12 cellular contexts compared by ENCODE assay signal in genomic region chr1:185561629-185562028, GRCh38.
DNase-seq lines count a peak whose midpoint lies in the region; ATAC-seq lines count a peak whose summit lies in the region.
"Had no signal": no experiment of that assay in that cellular context is flagged by ENCODE, and none has a peak within 500 bp of the region (broad histone marks: within the 10 kb centered on the region; RNA-seq: fewer than 3 reads in every experiment).

No MANE protein-coding gene starts in this region.

- no peak for DNase-seq in activated naive CD4-positive, alpha-beta T cell treated with Interleukin-2 at 50 U/mL for 16 hours
- peak; percentile 78 for DNase-seq in RPMI7951 (ENCODE audit: low read depth)
- peak; percentile 36 for DNase-seq in dedifferentiated amniotic fluid mesenchymal stem cell (ENCODE audit: extremely low spot score)
- DNase-seq in COLO668 (lab: John Stamatoyannopoulos, UW; ENCODE audit: unreplicated experiment) = no peak
- DNase-seq: cerebellar nuclear complex, left ventricle myocardium inferior, NCI-H2107 had no signal

- H3K4me1 Mint-ChIP-seq in activated naive CD4-positive, alpha-beta T cell treated with anti-CD3 and anti-CD28 coated beads, Interleukin-2, amount 50 U/mL, for 24 hours = peaks cover 71% of the 10 kb centered on the region
- H3K4me1 Mint-ChIP-seq in stimulated activated naive CD8-positive, alpha-beta T cell treated with anti-CD3 and anti-CD28 coated beads, Interleukin-15, Interleukin-2, amounts not matched to agents 100 ng/mL and 50 ng/mL, for 24 hours (ENCODE audit: low read depth) = peaks cover 55% of the 10 kb centered on the region

- H3K4me3 Mint-ChIP-seq in activated naive CD4-positive, alpha-beta T cell treated with anti-CD3 and anti-CD28 coated beads, Interleukin-2, amount 50 U/mL, for 24 hours = peak overlapping the region; percentile 37
- peak overlapping the region; percentile 41 for H3K4me3 Mint-ChIP-seq in stimulated activated naive CD8-positive, alpha-beta T cell treated with anti-CD3 and anti-CD28 coated beads, Interleukin-15, Interleukin-2, amounts not matched to agents 100 ng/mL and 50 ng/mL, for 24 hours

- H3K36me3 Mint-ChIP-seq in activated naive CD4-positive, alpha-beta T cell treated with anti-CD3 and anti-CD28 coated beads, Interleukin-2, amount 50 U/mL, for 24 hours = peaks cover 4% of the 10 kb centered on the region
- H3K36me3 Mint-ChIP-seq in stimulated activated naive CD8-positive, alpha-beta T cell treated with anti-CD3 and anti-CD28 coated beads, Interleukin-15, Interleukin-2, amounts not matched to agents 100 ng/mL and 50 ng/mL, for 24 hours (ENCODE audit: low read depth) = no peaks in the 10 kb centered on the region

- H3K27ac Mint-ChIP-seq in activated naive CD4-positive, alpha-beta T cell treated with anti-CD3 and anti-CD28 coated beads, Interleukin-2, amount 50 U/mL, for 24 hours = peak overlapping the region; percentile 71
- peak overlapping the region; percentile 66 for H3K27ac Mint-ChIP-seq in stimulated activated naive CD8-positive, alpha-beta T cell treated with anti-CD3 and anti-CD28 coated beads, Interleukin-15, Interleukin-2, amounts not matched to agents 100 ng/mL and 50 ng/mL, for 24 hours

- no peak for ATAC-seq in GM21528 (IDR thresholded peaks at IDR 0.05; ENCODE audit: low FRiP score, unreplicated experiment)
- ATAC-seq in GM18498 (IDR thresholded peaks at IDR 0.05; ENCODE audit: unreplicated experiment) = no peak
- ATAC-seq: foreskin keratinocyte had no signal

- no peaks in the 10 kb centered on the region for H3K9me3 Mint-ChIP-seq in activated naive CD4-positive, alpha-beta T cell treated with anti-CD3 and anti-CD28 coated beads, Interleukin-2, amount 50 U/mL, for 24 hours
- peaks cover 4% of the 10 kb centered on the region for H3K9me3 Mint-ChIP-seq in stimulated activated naive CD8-positive, alpha-beta T cell treated with anti-CD3 and anti-CD28 coated beads, Interleukin-15, Interleukin-2, amounts not matched to agents 100 ng/mL and 50 ng/mL, for 24 hours

- no peaks in the 10 kb centered on the region for H3K27me3 Mint-ChIP-seq in activated naive CD4-positive, alpha-beta T cell treated with anti-CD3 and anti-CD28 coated beads, Interleukin-2, amount 50 U/mL, for 24 hours
- H3K27me3 Mint-ChIP-seq in stimulated activated naive CD8-positive, alpha-beta T cell treated with anti-CD3 and anti-CD28 coated beads, Interleukin-15, Interleukin-2, amounts not matched to agents 100 ng/mL and 50 ng/mL, for 24 hours = no peaks in the 10 kb centered on the region

Comparison
In these comparisons a context has a peak if more than half of its experiments do, and no peak if none do; other contexts are left out.
1. DNase-seq: peak in RPMI7951 (single experiment) and dedifferentiated amniotic fluid mesenchymal stem cell (single experiment); none in activated naive CD4-positive, alpha-beta T cell treated with Interleukin-2 at 50 U/mL for 16 hours (single experiment) and COLO668 (single experiment).